Comparison of ENCODE assay signal across 10 cellular contexts in genomic region chr11:119201236-119201635, GRCh38. TPM values are rescaled to one million over a fixed set of nuclear protein-coding genes. Genes with fewer than 3 reads are reported as not detected.
"Had no signal": no experiment of that assay in that cellular context is flagged by ENCODE, and none has a peak within 500 bp of the region (broad histone marks: within the 10 kb centered on the region; RNA-seq: fewer than 3 reads in every experiment).

No MANE protein-coding gene starts in this region.

RNA-seq across cellular contexts. Expression of gene NHERF4, which starts 16.0 kb away (rescaled TPM):
- total RNA-seq: dermis microvascular lymphatic vessel endothelial cell, esophagus mucosa, glomerular endothelial cell, left ventricle myocardium inferior, mammary epithelial cell, myocyte had no signal
- polyA plus RNA-seq: heart right ventricle, keratinocyte, mammary epithelial cell had no signal

RNA-seq across cellular contexts. Expression of gene ABCG4, which starts 52.4 kb away (rescaled TPM):
- total RNA-seq: dermis microvascular lymphatic vessel endothelial cell, gastrocnemius medialis, left colon had no signal
